8 cellular contexts compared by ENCODE assay signal in genomic region chr2:65436825-65437221, GRCh38. TPM values are rescaled to one million over a fixed set of nuclear protein-coding genes. Genes with fewer than 3 reads are reported as not detected.
A peak's percentile ranks its signal among the peaks of the same experiment; 100 is the strongest.
DNase-seq lines count a peak whose midpoint lies in the region; ATAC-seq, FAIRE-seq and TF ChIP-seq lines count a peak whose summit lies in the region.

No MANE protein-coding gene starts in this region.

- H3K27ac ChIP-seq in SU-DHL-6 (ENCODE audit: low read depth, low read length), result peak overlapping the region; percentile 41
- no peak overlapping the region for H3K27ac ChIP-seq in H1 (ENCODE audit: low read depth, low read length)

- no peaks in the 10 kb centered on the region for H3K27me3 ChIP-seq in SU-DHL-6 (ENCODE audit: low read length)
- H3K27me3 ChIP-seq in H1 (replicated peaks in 1 of 4; ENCODE audit: control insufficient read depth in 3 of 4, extremely low read depth in 1 of 4, insufficient read depth in 3 of 4, low read length in 3 of 4), result peaks cover 1 to 28% (median 18%) of the 10 kb centered on the region in 4 experiments
- H3K27me3 ChIP-seq in neuron (ENCODE audit: insufficient read depth, low read length), result no peaks in the 10 kb centered on the region

- peak; percentile 63 for DNase-seq in AG10803 (ENCODE audit: low read depth)
- DNase-seq in H1 (ENCODE audit: low read depth in 1 of 2, low spot score in 2 of 2), result no peak
- DNase-seq in ACHN, result no peak
- no peak for DNase-seq in NCI-H1417 (lab: John Stamatoyannopoulos, UW)

- no peak overlapping the region for H3K23ac ChIP-seq in H1 (ENCODE audit: insufficient read length)

- H3K9me3 ChIP-seq in SU-DHL-6 (ENCODE audit: insufficient read depth, low read length) (no peaks in the 10 kb centered on the region), H1 (ENCODE audit: insufficient read depth in 2 of 2, low read depth in 1 of 2, low read length in 1 of 2) (no peaks in the 10 kb centered on the region), neuron (ENCODE audit: low read length) (no peaks in the 10 kb centered on the region)

- H3K18ac ChIP-seq in H1 (ENCODE audit: extremely low read depth, low read length), result no peak overlapping the region

- H2BK20ac ChIP-seq in H1 (ENCODE audit: low read length), result no peak overlapping the region

- peaks cover 14% of the 10 kb centered on the region; the same call in 1 of the 2 replicates for H3K23me2 ChIP-seq in H1 (ENCODE audit: low read depth, low read length)

- TF ChIP-seq CTCF in AG10803 (conservative IDR thresholded peaks at IDR 0.05; ENCODE audit: low read length) (no peak), SU-DHL-6 (IDR thresholded peaks at IDR 0.05; ENCODE audit: insufficient read depth, low read length, poor library complexity, severe bottlenecking) (no peak), H1 (IDR thresholded peaks at IDR 0.05; ENCODE audit: control extremely low read depth in 1 of 3, insufficient read depth in 1 of 3, low read depth in 1 of 3, low read length in 3 of 3) (no peak)

- no peak for TF ChIP-seq EP300 in H1 (IDR thresholded peaks at IDR 0.05; ENCODE audit: borderline replicate concordance in 1 of 2, low read depth in 2 of 2, low read length in 2 of 2)

- no peak overlapping the region for H2AK5ac ChIP-seq in H1 (ENCODE audit: low read depth, low read length)

- no peak overlapping the region for H3K4ac ChIP-seq in H1 (replicated peaks; ENCODE audit: insufficient read length, low read depth, low read length)

- H3K4me1 ChIP-seq in H1 (replicated peaks in 1 of 4; ENCODE audit: control insufficient read depth in 3 of 4, insufficient read depth in 4 of 4, low read length in 3 of 4) (peaks cover 13 to 26% (median 17%) of the 10 kb centered on the region in 4 experiments; a peak in 6 of 7 replicates), neuron (ENCODE audit: insufficient read depth, low read length) (peaks cover 41% of the 10 kb centered on the region)

- H2BK5ac ChIP-seq in H1 (ENCODE audit: low read depth, low read length), result no peak overlapping the region

- peak overlapping the region; percentile 46; the same call in 1 of the 2 replicates for H2BK12ac ChIP-seq in H1 (ENCODE audit: low read depth, low read length)

- peak overlapping the region; percentile 67 for H3K9ac ChIP-seq in SU-DHL-6 (ENCODE audit: low read length)
- no peak overlapping the region for H3K9ac ChIP-seq in H1 (replicated peaks in 1 of 4; ENCODE audit: extremely low read depth in 1 of 4, low read depth in 3 of 4, low read length in 3 of 4)

- no peak for TF ChIP-seq POLR2A in H1 (IDR thresholded peaks at IDR 0.05; ENCODE audit: control extremely low read depth in 1 of 2, low read depth in 2 of 2, low read length in 2 of 2)

- no peak for TF ChIP-seq RAD21 in H1 (IDR thresholded peaks at IDR 0.05 in 1 of 2, conservative IDR thresholded peaks at IDR 0.05 in 1 of 2; ENCODE audit: low read depth in 2 of 2, low read length in 2 of 2)

- H3K79me2 ChIP-seq in SU-DHL-6 (ENCODE audit: insufficient read depth, low read length) (peaks cover 3% of the 10 kb centered on the region; the same call in 1 of the 2 replicates), H1 (ENCODE audit: control insufficient read depth in 1 of 2, insufficient read depth in 2 of 2, low read length in 2 of 2) (no peaks in the 10 kb centered on the region)

- H3K36me3 ChIP-seq in SU-DHL-6 (ENCODE audit: low read length), result no peaks in the 10 kb centered on the region
- H3K36me3 ChIP-seq in H1 (ENCODE audit: control insufficient read depth in 2 of 4, insufficient read depth in 4 of 4, low read length in 3 of 4), result no peaks in the 10 kb centered on the region
- no peaks in the 10 kb centered on the region for H3K36me3 ChIP-seq in neuron (ENCODE audit: insufficient read depth, low read length)

- H4K8ac ChIP-seq in H1 (ENCODE audit: extremely low read depth, insufficient read depth, low read length), result no peak overlapping the region

- H2AFZ ChIP-seq in SU-DHL-6 (ENCODE audit: low read depth, low read length, severe bottlenecking) (peak overlapping the region; percentile 81), H1 (ENCODE audit: low read length) (no peak overlapping the region), neuron (ENCODE audit: low read depth, low read length) (peak overlapping the region; percentile 90)

- H3K9me2 ChIP-seq in SU-DHL-6 (replicated peaks; ENCODE audit: insufficient read depth, low read length), result no peaks in the 10 kb centered on the region

- H3K4me3 ChIP-seq in AG10803 (ENCODE audit: low read length) (peak overlapping the region; percentile 72), SU-DHL-6 (ENCODE audit: insufficient read depth, low read length, poor library complexity, severe bottlenecking) (peak overlapping the region; percentile 58), H1 (ENCODE audit: extremely low read depth in 1 of 4, insufficient read depth in 2 of 4, low read depth in 3 of 4, low read length in 4 of 4) (peak overlapping the region; percentile 50 to 95 (median 74)), neuron (ENCODE audit: low read length) (peak overlapping the region; percentile 67)

- POLR2A ChIA-PET in H1 (lab: Charles Lee; ENCODE audit: partially characterized antibody), result interaction anchor here (1.1 to 2.3 kb wide), 5 partner anchors 9 to 209 kb away, joined by 3 to 9 read pairs (median 4); partner anchors contain the start of gene ACTR2

- no peak overlapping the region for H4K91ac ChIP-seq in H1 (replicated peaks; ENCODE audit: insufficient read length, low read length)

- H3F3A ChIP-seq in SU-DHL-6 (ENCODE audit: insufficient read depth), result peaks cover 27% of the 10 kb centered on the region

- no peak overlapping the region for H2BK15ac ChIP-seq in H1 (ENCODE audit: low read length)

- no peak overlapping the region for H3K14ac ChIP-seq in H1 (ENCODE audit: insufficient read length)

- no peak overlapping the region for H2BK120ac ChIP-seq in H1 (replicated peaks; ENCODE audit: low read depth, low read length)

- H3K79me1 ChIP-seq in H1 (ENCODE audit: low read depth, low read length), result no peaks in the 10 kb centered on the region

- CTCF ChIA-PET in H1 (lab: Charles Lee; ENCODE audit: partially characterized antibody), result interaction anchor here (0.6 to 1.5 kb wide), 5 partner anchors 15 to 175 kb away, joined by 3 to 4 read pairs (median 3); no protein-coding TSS in a partner anchor

- H3K56ac ChIP-seq in H1 (replicated peaks; ENCODE audit: insufficient read length, low read depth, low read length), result no peak overlapping the region

- H4K20me1 ChIP-seq in SU-DHL-6 (ENCODE audit: low read depth, low read length) (no peaks in the 10 kb centered on the region), H1 (replicated peaks in 1 of 2; ENCODE audit: control insufficient read depth in 1 of 2, insufficient read depth in 2 of 2, low read length in 2 of 2) (peaks cover 5% of the 10 kb centered on the region in 2 experiments)

- H4K5ac ChIP-seq in H1 (ENCODE audit: insufficient read length, low read depth, low read length), result no peak overlapping the region

- 1% methylated on average over 12 of the region's 12 CpGs; no CpG with 5 or more reads in 1 of the 2 experiments for WGBS in H1 (ENCODE audit: extremely low coverage in 1 of 2, insufficient coverage in 1 of 2, insufficient read length in 1 of 2, insufficient replicate concordance in 2 of 2, low coverage in 1 of 2, low lambda C conversion rate in 2 of 2, missing lambda C conversion rate in 1 of 2), 2 experiments

- peak; percentile 77 for ATAC-seq in GM18907 (IDR thresholded peaks at IDR 0.05; ENCODE audit: unreplicated experiment)
- ATAC-seq in HG03095 (IDR thresholded peaks at IDR 0.05; ENCODE audit: unreplicated experiment), result peak; percentile 59

- in situ Hi-C loops in ACHN (cut with HindIII; ENCODE audit: low pct_ligation_motif_present, low pct_unique_long_range_greater_than_20kb, low sequenced_read_pairs), result no loop called here

- FAIRE-seq in H1 (lab: Jason Lieb, UNC), result no peak

- H3K4me2 ChIP-seq in SU-DHL-6 (ENCODE audit: low read depth, low read length, poor library complexity, severe bottlenecking) (peak overlapping the region; percentile 73), H1 (ENCODE audit: insufficient read depth in 1 of 2, low read depth in 2 of 2, low read length in 2 of 2) (peak overlapping the region; percentile 84 to 87)

TF ChIP-seq in H1, 55 proteins besides CTCF, POLR2A, EP300 and RAD21 (continues in another document):
- TF ChIP-seq EZH2 (IDR thresholded peaks at IDR 0.05; ENCODE audit: low read depth, low read length, severe bottlenecking) (no peak), TAF1 (IDR thresholded peaks at IDR 0.05; ENCODE audit: low read depth, low read length) (no peak), SAP30 (IDR thresholded peaks at IDR 0.05; ENCODE audit: insufficient read depth, insufficient replicate concordance, low read length) (peak; percentile 83), ATF3 (IDR thresholded peaks at IDR 0.05; ENCODE audit: insufficient read depth, low read depth, low read length) (no peak), ASH2L (IDR thresholded peaks at IDR 0.05; ENCODE audit: low read length) (peak; percentile 19), RBBP5 (IDR thresholded peaks at IDR 0.05; ENCODE audit: borderline replicate concordance, low read depth, low read length) (no peak), POLR2AphosphoS5 (IDR thresholded peaks at IDR 0.05; ENCODE audit: low read depth, low read length) (no peak), SP2 (IDR thresholded peaks at IDR 0.05; ENCODE audit: low read length) (no peak), KDM1A (IDR thresholded peaks at IDR 0.05; ENCODE audit: borderline replicate concordance, low read length) (no peak), RNF2 (IDR thresholded peaks at IDR 0.05; ENCODE audit: borderline replicate concordance, low read depth, low read length, missing control alignments, poor library complexity, severe bottlenecking) (peak; percentile 13), E2F6 (IDR thresholded peaks at IDR 0.05) (no peak)

RNA-seq across cellular contexts. Expression of gene SPRED2, which starts 4.4 kb away (rescaled TPM):
- total RNA-seq in H1 (2021; fragmentation: NEBNext Ultra II Directional; extraction: Animal tissue kit (Norgen Biotek cat#: 25700)), result 22.5 and 25.4 TPM in 2 replicates
- polyA plus RNA-seq in H1 (2011; rRNA removed), result 15.3 and 21.0 TPM in 2 replicates
- 9.4 TPM for polyA plus RNA-seq in H1 (2011; cell fraction: cytosol; rRNA removed)
- polyA plus RNA-seq in H1 (2011; cell fraction: nucleus; rRNA removed), result 14.3 TPM
- polyA plus RNA-seq in H1 (2012, experiment 1 of 2), result 13.7 to 15.0 TPM (median 14.4 TPM) in 4 replicates
- 7.6 TPM for polyA plus RNA-seq in H1 (2012, experiment 2 of 2)
- polyA plus RNA-seq in H1 (2013, experiment 1 of 2), result 11.7 TPM
- polyA plus RNA-seq in H1 (2013, experiment 2 of 2), result 11.4 TPM
- 9.2 and 13.0 TPM in 2 replicates for polyA minus RNA-seq in H1 (2011; rRNA and poly(A)+ RNA removed)
- polyA minus RNA-seq in H1 (2011; cell fraction: cytosol; rRNA and poly(A)+ RNA removed), result 15.4 TPM
- polyA minus RNA-seq in H1 (2011; cell fraction: nucleus; rRNA and poly(A)+ RNA removed), result 7.6 TPM
